Comparison of ENCODE assay signal across 29 cellular contexts in genomic region chr9:122396622-122397148, GRCh38.
"Had no signal": no experiment of that assay in that cellular context is flagged by ENCODE, and none has a peak within 500 bp of the region (broad histone marks: within the 10 kb centered on the region; RNA-seq: fewer than 3 reads in every experiment).

No MANE protein-coding gene starts in this region.

- H3K4me1 ChIP-seq: colonic mucosa, neural progenitor cell, prostate gland had no signal

- H3K4me3 ChIP-seq: colonic mucosa, gastroesophageal sphincter, heart left ventricle, hepatocyte, lung, mucosa of descending colon, neural progenitor cell, prostate gland, right atrium auricular region, smooth muscle cell, suprapubic skin, transverse colon, vagina had no signal

- H3K4me3 Mint-ChIP-seq: dendritic cell treated with granulocyte-macrophage colony-stimulating factor and Interleukin-4, amounts not matched to agents 40 ng/mL and 50 ng/mL, for 4 days; memory B cell; mesothelial cell of epicardium; naive thymus-derived CD4-positive, alpha-beta T cell; nephron; neural progenitor cell; stimulated activated naive CD8-positive, alpha-beta T cell treated with anti-CD3 and anti-CD28 coated beads, Interleukin-15, amount 100 ng/mL, for 72 hours had no signal

- H3K9ac ChIP-seq: neural progenitor cell had no signal

- H3K9me3 ChIP-seq: colonic mucosa, gastroesophageal sphincter, mucosa of descending colon, prostate gland, right atrium auricular region, suprapubic skin, transverse colon, vagina had no signal

- H3K27ac Mint-ChIP-seq: dendritic cell treated with granulocyte-macrophage colony-stimulating factor and Interleukin-4, amounts not matched to agents 40 ng/mL and 50 ng/mL, for 4 days; memory B cell; mesothelial cell of epicardium; naive thymus-derived CD4-positive, alpha-beta T cell; nephron; neural progenitor cell had no signal

- H3K79me2 ChIP-seq: hepatocyte had no signal

- FAIRE-seq: kidney had no signal

- H3K27me3 Mint-ChIP-seq: memory B cell had no signal

- ATAC-seq: foreskin keratinocyte; gastroesophageal sphincter; heart left ventricle; left lobe of liver; mucosa of descending colon; naive thymus-derived CD4-positive, alpha-beta T cell; sciatic nerve; stimulated activated naive CD8-positive, alpha-beta T cell treated with anti-CD3 and anti-CD28 coated beads, Interleukin-15, amount 100 ng/mL, for 72 hours had no signal

- H3K36me3 Mint-ChIP-seq: mesothelial cell of epicardium, neural progenitor cell had no signal

- H3K4me1 Mint-ChIP-seq: mesothelial cell of epicardium; naive thymus-derived CD4-positive, alpha-beta T cell; nephron; stimulated activated naive CD8-positive, alpha-beta T cell treated with anti-CD3 and anti-CD28 coated beads, Interleukin-15, amount 100 ng/mL, for 72 hours had no signal

- H3K4me2 ChIP-seq: hepatocyte, neural progenitor cell, smooth muscle cell had no signal

- H3K27ac ChIP-seq: colonic mucosa, foreskin keratinocyte, gastroesophageal sphincter, heart left ventricle, hepatocyte, neural progenitor cell, prostate gland, right atrium auricular region, suprapubic skin, transverse colon, vagina had no signal

- H3K36me3 ChIP-seq: colonic mucosa, neural progenitor cell, prostate gland, right atrium auricular region, suprapubic skin, transverse colon, vagina had no signal

- H2AFZ ChIP-seq: hepatocyte, neural progenitor cell had no signal

- H3K9me3 Mint-ChIP-seq: dendritic cell treated with granulocyte-macrophage colony-stimulating factor and Interleukin-4, amounts not matched to agents 40 ng/mL and 50 ng/mL, for 4 days; mesothelial cell of epicardium had no signal

- H3K27me3 ChIP-seq: colonic mucosa, foreskin keratinocyte, gastroesophageal sphincter, heart left ventricle, hepatocyte, right atrium auricular region, suprapubic skin, transverse colon, vagina had no signal

- DNase-seq: colonic mucosa; effector memory CD4-positive, alpha-beta T cell; foreskin keratinocyte; heart left ventricle; kidney; mucosa of descending colon; naive thymus-derived CD4-positive, alpha-beta T cell; stimulated activated CD4-positive, alpha-beta T cell treated with anti-CD3 and anti-CD28 coated beads, Interleukin-12 subunit alpha, Interleukin-12 subunit beta, amount 100 ng/mL, for 4 hours; stimulated activated CD4-positive, alpha-beta T cell treated with anti-CD3 and anti-CD28 coated beads, Interleukin-1b, Interleukin-23, amount 100 ng/mL, for 48 hours; stimulated activated CD4-positive, alpha-beta T cell treated with anti-CD3 and anti-CD28 coated beads, Interleukin-4, amount 100 ng/mL, for 1 hour; stimulated activated CD8-positive, alpha-beta memory T cell treated with anti-CD3 and anti-CD28 coated beads, Interleukin-4, amount 100 ng/mL, for 48 hours; stimulated activated naive CD4-positive, alpha-beta T cell; stimulated activated naive CD8-positive, alpha-beta T cell treated with anti-CD3 and anti-CD28 coated beads, Interleukin-15, amount 100 ng/mL, for 72 hours; transverse colon had no signal
